In genomic region chr11:11401960-11402359, GRCh38 we compare ENCODE assay signal across 24 cellular contexts. TPM values are rescaled to one million over a fixed set of nuclear protein-coding genes. Genes with fewer than 3 reads are reported as not detected.
"Had no signal": no experiment of that assay in that cellular context is flagged by ENCODE, and none has a peak within 500 bp of the region (broad histone marks: within the 10 kb centered on the region; RNA-seq: fewer than 3 reads in every experiment).

No MANE protein-coding gene starts in this region.

- H2AFZ ChIP-seq: hepatocyte had no signal

- H3K27me3 ChIP-seq: dorsolateral prefrontal cortex, esophagus squamous epithelium, gastrocnemius medialis, heart left ventricle, hepatocyte had no signal

- H3K9me3 ChIP-seq: esophagus squamous epithelium, gastrocnemius medialis, heart left ventricle, left lung, lower lobe of right lung, mucosa of descending colon had no signal

- H3K4me3 ChIP-seq: coronary artery, dorsolateral prefrontal cortex, esophagus squamous epithelium, gastrocnemius medialis, heart left ventricle, hepatocyte, left lung, lower lobe of right lung, mucosa of descending colon had no signal

- H3K4me2 ChIP-seq: hepatocyte had no signal

- ATAC-seq: gastrocnemius medialis, heart left ventricle, left cardiac atrium, left lung, left ventricle myocardium superior, lower lobe of right lung, mucosa of descending colon had no signal

- H3K27ac ChIP-seq: coronary artery, esophagus squamous epithelium, gastrocnemius medialis, heart left ventricle, hepatocyte, left lung, lower lobe of right lung had no signal

- DNase-seq: dermis blood vessel endothelial cell; dorsolateral prefrontal cortex; effector CD4-positive, alpha-beta T cell; effector memory CD4-positive, alpha-beta T cell; esophagus squamous epithelium; foreskin fibroblast; foreskin melanocyte; gastrocnemius medialis; heart left ventricle; hypothalamus; immature natural killer cell; islet precursor cell; kidney; left cardiac atrium; left lung; left ventricle myocardium superior; lower lobe of right lung; mesendoderm; midbrain; mucosa of descending colon; naive B cell had no signal

- H3K36me3 ChIP-seq: esophagus squamous epithelium, gastrocnemius medialis, heart left ventricle, left lung, lower lobe of right lung had no signal

RNA-seq across cellular contexts. Expression of gene CSNK2A3, which starts 48.9 kb away (rescaled TPM):
- total RNA-seq: endothelial cell of umbilical vein had no signal
